9 cellular contexts compared by ENCODE assay signal in the genomic region with DNA sequence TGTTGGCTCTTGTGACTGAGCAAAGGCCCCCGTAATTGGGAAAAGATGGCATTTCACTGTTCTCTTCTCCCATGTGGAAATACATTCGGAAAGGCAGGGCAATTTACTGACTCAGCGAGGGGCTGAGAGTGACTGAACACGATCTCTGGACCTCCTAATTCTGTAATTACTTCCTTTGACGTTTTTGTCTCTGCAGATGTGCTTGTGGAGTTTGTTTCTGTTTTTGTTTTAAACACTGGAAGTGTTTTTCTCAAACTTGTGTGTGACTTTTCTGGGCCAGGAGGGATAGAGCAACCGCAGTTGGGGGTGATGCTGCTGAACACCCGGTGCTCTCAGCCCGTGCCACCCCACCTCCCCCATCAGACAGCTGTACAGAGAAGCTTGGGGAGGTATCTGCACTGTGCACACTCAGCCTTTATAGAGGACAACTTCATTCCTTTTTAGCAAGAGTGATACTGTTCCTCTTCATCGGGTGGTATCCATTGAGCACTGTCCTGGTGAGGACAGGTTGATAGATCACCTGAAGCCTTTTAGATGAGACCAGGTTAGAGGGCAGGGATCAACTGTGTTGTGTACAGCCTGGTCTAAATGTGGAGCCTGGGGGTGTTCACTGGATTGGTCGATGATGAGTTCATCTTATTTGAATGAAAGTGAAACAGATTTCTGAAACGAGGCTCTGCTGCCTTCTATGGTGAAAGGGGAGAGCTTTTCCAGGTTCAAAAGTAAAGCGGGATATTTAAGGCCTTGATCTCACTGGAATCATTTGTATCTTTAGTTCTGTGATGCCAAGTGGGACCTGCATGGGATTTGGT.
DNase-seq lines count a peak whose midpoint lies in the region; ATAC-seq, FAIRE-seq and TF ChIP-seq lines count a peak whose summit lies in the region.
"Had no signal": no experiment of that assay in that cellular context is flagged by ENCODE, and none has a peak within 500 bp of the region (broad histone marks: within the 10 kb centered on the region; RNA-seq: fewer than 3 reads in every experiment).

No MANE protein-coding gene starts in this region.

- no peaks in the 10 kb centered on the region for H3K9me2 ChIP-seq in Karpas-422 (replicated peaks; ENCODE audit: insufficient read depth, low read length)

- intact Hi-C loops in CD4-positive, alpha-beta memory T cell (cut with micrococcal nuclease), result no loop called here
- intact Hi-C loops in left colon (cut with DNase I, micrococcal nuclease) (no loop called here), thyroid gland (cut with DNase I) (no loop called here)

- H4K20me1 ChIP-seq in Karpas-422 (ENCODE audit: insufficient read depth, low read depth, low read length), result no peaks in the 10 kb centered on the region

- no peak for TF ChIP-seq CTCF in thyroid gland (IDR thresholded peaks at IDR 0.05)

- no peak for TF ChIP-seq POLR2A in thyroid gland (IDR thresholded peaks at IDR 0.05)

- H3K9me3 ChIP-seq in CD4-positive, alpha-beta memory T cell (ENCODE audit: control insufficient read depth in 1 of 2, low read length in 2 of 2), result no peaks in the 10 kb centered on the region
- H3K9me3 ChIP-seq in thyroid gland, result no peaks in the 10 kb centered on the region
- H3K9me3 ChIP-seq in Karpas-422 (ENCODE audit: low read length), result no peaks in the 10 kb centered on the region

- DNase-seq in CD4-positive, alpha-beta memory T cell, result peak; percentile 15 to 45 (median 26)
- peak; percentile 31 for DNase-seq in GM19239 (ENCODE audit: insufficient read length, low spot score)
- peak in 1 of 2 donors; percentile 17 for DNase-seq in activated naive CD4-positive, alpha-beta T cell treated with anti-CD3 and anti-CD28 coated beads, Interleukin-2, amount 50 U/mL, for 72 hours (ENCODE audit: low spot score in 2 of 2)
- DNase-seq in left colon, result peak in 1 of 2 donors; percentile 32
- no peak for DNase-seq in thyroid gland
- DNase-seq in LoVo (ENCODE audit: low spot score), result no peak
- no peak for DNase-seq in Karpas-422

- no peaks in the 10 kb centered on the region for H3K27me3 ChIP-seq in CD4-positive, alpha-beta memory T cell (ENCODE audit: insufficient read depth, low read length)
- H3K27me3 ChIP-seq in thyroid gland (no peaks in the 10 kb centered on the region), Karpas-422 (ENCODE audit: low read length) (no peaks in the 10 kb centered on the region)

- no peaks in the 10 kb centered on the region for H3K27me3 Mint-ChIP-seq in CD4-positive, alpha-beta memory T cell

- no peak overlapping the region for H3K4me2 ChIP-seq in Karpas-422 (ENCODE audit: low read depth, low read length, poor library complexity, severe bottlenecking)

- H3K36me3 Mint-ChIP-seq in CD4-positive, alpha-beta memory T cell, result peaks cover 11 to 14% of the 10 kb centered on the region in 2 donors
- H3K36me3 Mint-ChIP-seq in activated naive CD4-positive, alpha-beta T cell treated with anti-CD3 and anti-CD28 coated beads, Interleukin-2, amount 50 U/mL, for 72 hours, result peaks cover 0 to 2% of the 10 kb centered on the region in 2 donors

- no peaks in the 10 kb centered on the region for H3K9me3 Mint-ChIP-seq in CD4-positive, alpha-beta memory T cell
- H3K9me3 Mint-ChIP-seq in activated naive CD4-positive, alpha-beta T cell treated with anti-CD3 and anti-CD28 coated beads, Interleukin-2, amount 50 U/mL, for 72 hours, result no peaks in the 10 kb centered on the region

- CTCF ChIA-PET in CD4-positive, alpha-beta memory T cell (lab: Charles Lee; ENCODE audit: partially characterized antibody), result interaction anchor here (1.8 kb wide), 1 partner anchor 128 kb away, joined by 9 read pairs; no protein-coding TSS in a partner anchor

- FAIRE-seq in GM19239 (lab: Jason Lieb, UNC), result peak; percentile 99

- H3K36me3 ChIP-seq in CD4-positive, alpha-beta memory T cell (ENCODE audit: insufficient read depth, low read length), result no peaks in the 10 kb centered on the region
- H3K36me3 ChIP-seq in thyroid gland (no peaks in the 10 kb centered on the region), Karpas-422 (ENCODE audit: insufficient read depth, low read length) (no peaks in the 10 kb centered on the region)

- H3K27ac Mint-ChIP-seq in CD4-positive, alpha-beta memory T cell, result no peak overlapping the region
- no peak overlapping the region for H3K27ac Mint-ChIP-seq in activated naive CD4-positive, alpha-beta T cell treated with anti-CD3 and anti-CD28 coated beads, Interleukin-2, amount 50 U/mL, for 72 hours

- ATAC-seq in HG03175 (IDR thresholded peaks at IDR 0.05; ENCODE audit: unreplicated experiment) (peak; percentile 93), left colon (peak; percentile 31)
- peak; percentile 84 to 88 for ATAC-seq in activated naive CD4-positive, alpha-beta T cell treated with anti-CD3 and anti-CD28 coated beads, Interleukin-2, amount 50 U/mL, for 72 hours
- ATAC-seq: Panc1 had no signal

- peaks cover 19% of the 10 kb centered on the region for H3K4me1 ChIP-seq in CD4-positive, alpha-beta memory T cell (ENCODE audit: insufficient read depth, low read length)
- H3K4me1 ChIP-seq in thyroid gland (peaks cover 0 to 8% of the 10 kb centered on the region in 2 donors), Karpas-422 (ENCODE audit: low read length) (no peaks in the 10 kb centered on the region)

- peaks cover 4 to 12% (median 7%) of the 10 kb centered on the region in 4 donors for H3K4me1 Mint-ChIP-seq in CD4-positive, alpha-beta memory T cell

- 59 to 66% methylated on average over 12 of the region's 12 CpGs for WGBS in thyroid gland, 2 donors

- peak overlapping the region; percentile 9 for H3K27ac ChIP-seq in CD4-positive, alpha-beta memory T cell (ENCODE audit: low read depth, low read length)
- H3K27ac ChIP-seq in thyroid gland (peak overlapping the region; percentile 3 to 25 (median 10)), Karpas-422 (ENCODE audit: low read length) (no peak overlapping the region)

- H3K4me3 Mint-ChIP-seq in CD4-positive, alpha-beta memory T cell, result no peak overlapping the region

- H3K79me2 ChIP-seq in Karpas-422 (ENCODE audit: low read length), result no peaks in the 10 kb centered on the region

- POLR2A ChIA-PET in CD4-positive, alpha-beta memory T cell (lab: Charles Lee; ENCODE audit: partially characterized antibody), result no interaction called here

- H3K9ac ChIP-seq in Karpas-422 (ENCODE audit: low read length), result no peak overlapping the region

- no peak overlapping the region for H3K4me3 ChIP-seq in CD4-positive, alpha-beta memory T cell (ENCODE audit: low read length in 2 of 2)
- H3K4me3 ChIP-seq in thyroid gland (replicated peaks in 1 of 3) (no peak overlapping the region), Karpas-422 (ENCODE audit: low read length) (no peak overlapping the region)

- no peak overlapping the region for H2AFZ ChIP-seq in Karpas-422 (ENCODE audit: low read length)

Comparison
In these comparisons a context has a peak if more than half of its experiments do, and no peak if none do; other contexts are left out.
1. DNase-seq: peak in CD4-positive, alpha-beta memory T cell (5 of 5) and GM19239 (single experiment); none in thyroid gland (0 of 2), LoVo (single experiment) and Karpas-422 (single experiment).
2. ATAC-seq: peak in every context shown above with its lines; median percentile 93 in HG03175; 86 in activated naive CD4-positive, alpha-beta T cell treated with anti-CD3 and anti-CD28 coated beads, Interleukin-2, amount 50 U/mL, for 72 hours; 31 in left colon.